Comparison of ENCODE assay signal across 1 cellular context in genomic region chr5:156922207-156922792, GRCh38.
TF ChIP-seq lines count a peak whose summit lies in the region.

No MANE protein-coding gene starts in this region.

TF ChIP-seq in GM12878, 131 proteins besides CTCF, POLR2A, EP300 and RAD21 (continued from another document and continues in another):
- TF ChIP-seq PBX3 (IDR thresholded peaks at IDR 0.05; ENCODE audit: insufficient replicate concordance, low read depth, low read length) (peak; percentile 37), TCF7 (IDR thresholded peaks at IDR 0.05; ENCODE audit: borderline replicate concordance) (no peak), ZNF384 (IDR thresholded peaks at IDR 0.05; ENCODE audit: borderline replicate concordance, low read depth, low read length) (no peak), POU2F2 (IDR thresholded peaks at IDR 0.05; ENCODE audit: borderline replicate concordance, low read depth, low read length) (peak; percentile 22; the same call in 1 of the 3 replicates), DPF2 (IDR thresholded peaks at IDR 0.05) (no peak), LARP7 (IDR thresholded peaks at IDR 0.05) (no peak), TCF12 (IDR thresholded peaks at IDR 0.05; ENCODE audit: low read depth, low read length) (no peak), REST (IDR thresholded peaks at IDR 0.05; ENCODE audit: low read depth, low read length) (no peak), MEF2A (IDR thresholded peaks at IDR 0.05; ENCODE audit: insufficient read depth, low read depth, low read length) (no peak), NBN (IDR thresholded peaks at IDR 0.05) (0 out of 2 replicates have a peak, but pooled peaks have one; percentile 40), GATAD2B (conservative IDR thresholded peaks at IDR 0.05; ENCODE audit: low read depth) (0 out of 2 replicates have a peak, but pooled peaks have one; percentile 51), RELB (IDR thresholded peaks at IDR 0.05; ENCODE audit: low read depth) (peak; percentile 69; the same call in 1 of the 2 replicates), ESRRA (IDR thresholded peaks at IDR 0.05; ENCODE audit: low read length) (no peak), E2F8 (IDR thresholded peaks at IDR 0.05; ENCODE audit: low read depth, partially characterized antibody) (no peak), ATF3 (IDR thresholded peaks at IDR 0.05; ENCODE audit: borderline replicate concordance, extremely low read depth, low read depth, low read length) (no peak), BMI1 (IDR thresholded peaks at IDR 0.05; ENCODE audit: borderline replicate concordance) (no peak), CHD2 (IDR thresholded peaks at IDR 0.05; ENCODE audit: borderline replicate concordance, low read depth, low read length) (no peak), STAT1 (conservative IDR thresholded peaks at IDR 0.05) (no peak), SREBF1 (IDR thresholded peaks at IDR 0.05; ENCODE audit: low read length) (no peak), BRCA1 (IDR thresholded peaks at IDR 0.05; ENCODE audit: low read depth, low read length) (no peak), NRF1 (conservative IDR thresholded peaks at IDR 0.05; ENCODE audit: low read depth, low read length) (no peak), FOXK2 (IDR thresholded peaks at IDR 0.05) (no peak), CREM (IDR thresholded peaks at IDR 0.05; ENCODE audit: low read depth) (0 out of 2 replicates have a peak, but pooled peaks have one; percentile 23), ZNF622 (IDR thresholded peaks at IDR 0.05) (no peak), ZNF24 (IDR thresholded peaks at IDR 0.05) (0 out of 2 replicates have a peak, but pooled peaks have one; percentile 30), ZSCAN29 (IDR thresholded peaks at IDR 0.05) (no peak), ZZZ3 (IDR thresholded peaks at IDR 0.05; ENCODE audit: control insufficient read depth, insufficient read length, low read depth) (no peak), SMAD1 (IDR thresholded peaks at IDR 0.05; ENCODE audit: low read depth, partially characterized antibody) (peak; percentile 72), TAF1 (IDR thresholded peaks at IDR 0.05; ENCODE audit: borderline replicate concordance, low read depth, low read length) (0 out of 2 replicates have a peak, but pooled peaks have one; percentile 16), CBX5 (IDR thresholded peaks at IDR 0.05; ENCODE audit: low read depth) (no peak), IRF4 (IDR thresholded peaks at IDR 0.05; ENCODE audit: low read depth, low read length) (no peak), MLLT1 (IDR thresholded peaks at IDR 0.05) (peak; percentile 57), ZNF274 (IDR thresholded peaks at IDR 0.05; ENCODE audit: insufficient read depth, insufficient read length) (no peak), IRF5 (IDR thresholded peaks at IDR 0.05; ENCODE audit: borderline replicate concordance) (no peak), RUNX3 (IDR thresholded peaks at IDR 0.05; ENCODE audit: low read length) (no peak), SMAD5 (IDR thresholded peaks at IDR 0.05; ENCODE audit: low read depth) (no peak), HDGF (IDR thresholded peaks at IDR 0.05) (peak; percentile 29; the same call in 1 of the 2 replicates), SMARCA5 (IDR thresholded peaks at IDR 0.05) (no peak), JUND (IDR thresholded peaks at IDR 0.05; ENCODE audit: low read depth, low read length) (no peak), NFXL1 (IDR thresholded peaks at IDR 0.05; ENCODE audit: borderline replicate concordance) (no peak), RELA (IDR thresholded peaks at IDR 0.05; ENCODE audit: borderline replicate concordance, partially characterized antibody) (no peak), KDM1A (IDR thresholded peaks at IDR 0.05; ENCODE audit: borderline replicate concordance) (no peak), WRNIP1 (IDR thresholded peaks at IDR 0.05; ENCODE audit: borderline replicate concordance, low read depth, low read length) (0 out of 2 replicates have a peak, but pooled peaks have one; percentile 70), TARDBP (IDR thresholded peaks at IDR 0.05; ENCODE audit: borderline replicate concordance) (no peak), RAD51 (IDR thresholded peaks at IDR 0.05) (peak; percentile 91)
- TF ChIP-seq, protein P1, sequence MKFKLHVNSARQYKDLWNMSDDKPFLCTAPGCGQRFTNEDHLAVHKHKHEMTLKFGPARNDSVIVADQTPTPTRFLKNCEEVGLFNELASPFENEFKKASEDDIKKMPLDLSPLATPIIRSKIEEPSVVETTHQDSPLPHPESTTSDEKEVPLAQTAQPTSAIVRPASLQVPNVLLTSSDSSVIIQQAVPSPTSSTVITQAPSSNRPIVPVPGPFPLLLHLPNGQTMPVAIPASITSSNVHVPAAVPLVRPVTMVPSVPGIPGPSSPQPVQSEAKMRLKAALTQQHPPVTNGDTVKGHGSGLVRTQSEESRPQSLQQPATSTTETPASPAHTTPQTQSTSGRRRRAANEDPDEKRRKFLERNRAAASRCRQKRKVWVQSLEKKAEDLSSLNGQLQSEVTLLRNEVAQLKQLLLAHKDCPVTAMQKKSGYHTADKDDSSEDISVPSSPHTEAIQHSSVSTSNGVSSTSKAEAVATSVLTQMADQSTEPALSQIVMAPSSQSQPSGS (IDR thresholded peaks at IDR 0.05; ENCODE audit: low read length) = peak; percentile 88
- TF ChIP-seq, protein P2, sequence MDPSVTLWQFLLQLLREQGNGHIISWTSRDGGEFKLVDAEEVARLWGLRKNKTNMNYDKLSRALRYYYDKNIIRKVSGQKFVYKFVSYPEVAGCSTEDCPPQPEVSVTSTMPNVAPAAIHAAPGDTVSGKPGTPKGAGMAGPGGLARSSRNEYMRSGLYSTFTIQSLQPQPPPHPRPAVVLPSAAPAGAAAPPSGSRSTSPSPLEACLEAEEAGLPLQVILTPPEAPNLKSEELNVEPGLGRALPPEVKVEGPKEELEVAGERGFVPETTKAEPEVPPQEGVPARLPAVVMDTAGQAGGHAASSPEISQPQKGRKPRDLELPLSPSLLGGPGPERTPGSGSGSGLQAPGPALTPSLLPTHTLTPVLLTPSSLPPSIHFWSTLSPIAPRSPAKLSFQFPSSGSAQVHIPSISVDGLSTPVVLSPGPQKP (IDR thresholded peaks at IDR 0.05; ENCODE audit: low read depth, low read length) = no peak
